In the genomic region with DNA sequence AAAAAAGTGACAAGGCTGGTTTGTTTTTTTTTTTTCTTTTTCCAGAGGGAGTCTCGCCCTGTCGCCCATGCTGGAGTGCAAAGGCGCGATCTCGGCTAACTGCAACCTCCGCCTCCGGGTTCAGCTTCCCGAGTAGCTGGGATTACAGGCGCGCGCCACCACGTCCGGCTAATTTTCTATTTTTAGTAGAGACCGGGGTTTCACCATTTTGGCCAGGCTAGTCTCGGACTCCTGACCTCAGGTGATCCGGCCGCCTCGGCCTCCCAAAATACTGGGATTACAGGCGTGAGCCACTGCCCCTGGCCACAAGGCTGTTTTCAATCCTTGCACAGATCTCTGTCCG, we compare ENCODE assay signal across 8 cellular contexts. TPM values are rescaled to one million over a fixed set of nuclear protein-coding genes. Genes with fewer than 3 reads are reported as not detected.
DNase-seq lines count a peak whose midpoint lies in the region; ATAC-seq and TF ChIP-seq lines count a peak whose summit lies in the region.

No MANE protein-coding gene starts in this region.

- H3K36me3 ChIP-seq in RWPE2 (ENCODE audit: low read depth), result peaks cover 27% of the 10 kb centered on the region
- no peaks in the 10 kb centered on the region for H3K36me3 ChIP-seq in prostate gland

- WGBS in prostate gland, result 15% methylated on average over 20 of the region's 20 CpGs

- ATAC-seq in RWPE2 (ENCODE audit: low read depth) (no peak), GM18870 (IDR thresholded peaks at IDR 0.05; ENCODE audit: unreplicated experiment) (no peak)

- no peaks in the 10 kb centered on the region for H3K9me3 ChIP-seq in RWPE2 (ENCODE audit: severe bottlenecking)
- no peaks in the 10 kb centered on the region for H3K9me3 ChIP-seq in prostate gland

- intact Hi-C loops in prostate gland (cut with DNase I), result loop anchor here (10.0 kb wide), 2 partner anchors 53 to 463 kb away; no protein-coding TSS in a partner anchor

- no peak for TF ChIP-seq POLR2A in prostate gland (IDR thresholded peaks at IDR 0.05)

- H3K27ac ChIP-seq in RWPE2 (ENCODE audit: poor library complexity, severe bottlenecking) (peak overlapping the region; percentile 77), prostate gland (peak overlapping the region; percentile 90 to 92)

- H3K27me3 ChIP-seq in RWPE2 (ENCODE audit: insufficient read depth, poor library complexity, severe bottlenecking) (no peaks in the 10 kb centered on the region), prostate gland (replicated peaks; ENCODE audit: insufficient read depth) (no peaks in the 10 kb centered on the region)

- TF ChIP-seq CTCF in RWPE2 (IDR thresholded peaks at IDR 0.05; ENCODE audit: poor library complexity, severe bottlenecking) (no peak), fibroblast of mammary gland (conservative IDR thresholded peaks at IDR 0.05; ENCODE audit: control insufficient read depth, insufficient read depth, low read depth, low read length) (no peak), prostate gland (IDR thresholded peaks at IDR 0.05) (no peak)

- DNase-seq in ELR (ENCODE audit: low read depth) (peak; percentile 13), RWPE2 (ENCODE audit: low spot score) (no peak), fibroblast of mammary gland (ENCODE audit: low read depth) (no peak), prostate gland (ENCODE audit: low spot score) (no peak), NCI-H82 (lab: John Stamatoyannopoulos, UW) (no peak), NCI-H146 treated with DMSO at 0.1 percent for 48 hours (lab: John Stamatoyannopoulos, UW; ENCODE audit: unreplicated experiment) (no peak), iPS-NIHi11 (ENCODE audit: low spot score) (no peak)

- H3K4me1 ChIP-seq in RWPE2 (ENCODE audit: insufficient read depth, poor library complexity, severe bottlenecking), result peaks cover 12% of the 10 kb centered on the region
- no peaks in the 10 kb centered on the region for H3K4me1 ChIP-seq in prostate gland (replicated peaks)

- H3K4me3 ChIP-seq in RWPE2 (ENCODE audit: severe bottlenecking), result peak overlapping the region; percentile 68
- H3K4me3 ChIP-seq in fibroblast of mammary gland (ENCODE audit: control insufficient read depth, low read depth, low read length), result peak overlapping the region; percentile 88
- peak overlapping the region; percentile 89 to 91 for H3K4me3 ChIP-seq in prostate gland

RNA-seq across cellular contexts. Expression of a gene that starts 0.6 kb away (rescaled TPM):
- total RNA-seq in prostate gland, result 100 to 1,000 TPM; 101 to 150 TPM

RNA-seq across cellular contexts. Expression of a gene that starts 10.6 kb away (rescaled TPM):
- total RNA-seq in prostate gland, result 10 to 100 TPM; 64.7 to 67.9 TPM
